24 cellular contexts compared by ENCODE assay signal in genomic region chr4:8372506-8373070, GRCh38.
"Had no signal": no experiment of that assay in that cellular context is flagged by ENCODE, and none has a peak within 500 bp of the region (broad histone marks: within the 10 kb centered on the region; RNA-seq: fewer than 3 reads in every experiment).

No MANE protein-coding gene starts in this region.

- H3K27ac ChIP-seq: brain microvascular endothelial cell, esophagus squamous epithelium, left lung, neutrophil, pancreas, thoracic aorta, VCaP had no signal

- ATAC-seq: activated naive CD8-positive, alpha-beta T cell treated with anti-CD3 and anti-CD28 coated beads, Interleukin-2, amount 50 U/mL, for 24 hours; left lung; pancreas; stimulated activated naive B cell treated with anti-CD40 and anti-IgM and Interleukin-4, amounts not matched to agents 10 μg/mL and 1 μg/mL and 100 μg/mL, for 72 hours had no signal

- H3K36me3 Mint-ChIP-seq: activated naive CD4-positive, alpha-beta T cell treated with anti-CD3 and anti-CD28 coated beads, Interleukin-2, amount 10 ng/mL, durations not matched to agents 7 days and 5 days had no signal

- H3K4me3 ChIP-seq: esophagus squamous epithelium, left lung, pancreas, thoracic aorta had no signal

- H3K27ac Mint-ChIP-seq: activated naive CD4-positive, alpha-beta T cell treated with anti-CD3 and anti-CD28 coated beads, Interleukin-2, amount 10 ng/mL, durations not matched to agents 7 days and 5 days; activated naive CD8-positive, alpha-beta T cell treated with anti-CD3 and anti-CD28 coated beads, Interleukin-2, amount 50 U/mL, for 24 hours; memory B cell; stimulated activated naive B cell treated with anti-CD40 and anti-IgM and Interleukin-4, amounts not matched to agents 10 μg/mL and 1 μg/mL and 100 μg/mL, for 72 hours had no signal

- H3K36me3 ChIP-seq: brain microvascular endothelial cell, neutrophil, pancreas had no signal

- H3K4me3 Mint-ChIP-seq: activated naive CD4-positive, alpha-beta T cell treated with anti-CD3 and anti-CD28 coated beads, Interleukin-2, amount 10 ng/mL, durations not matched to agents 7 days and 5 days; activated naive CD8-positive, alpha-beta T cell treated with anti-CD3 and anti-CD28 coated beads, Interleukin-2, amount 50 U/mL, for 24 hours; memory B cell; stimulated activated naive B cell treated with anti-CD40 and anti-IgM and Interleukin-4, amounts not matched to agents 10 μg/mL and 1 μg/mL and 100 μg/mL, for 72 hours had no signal

- H3K27me3 ChIP-seq: brain microvascular endothelial cell, esophagus squamous epithelium, left lung, neutrophil, pancreas had no signal

- H3K9me3 Mint-ChIP-seq: activated naive CD4-positive, alpha-beta T cell treated with anti-CD3 and anti-CD28 coated beads, Interleukin-2, amount 10 ng/mL, durations not matched to agents 7 days and 5 days; activated naive CD8-positive, alpha-beta T cell treated with anti-CD3 and anti-CD28 coated beads, Interleukin-2, amount 50 U/mL, for 24 hours; memory B cell; stimulated activated naive B cell treated with anti-CD40 and anti-IgM and Interleukin-4, amounts not matched to agents 10 μg/mL and 1 μg/mL and 100 μg/mL, for 72 hours had no signal

- H3K9me3 ChIP-seq: esophagus squamous epithelium, left lung, neutrophil, pancreas, thoracic aorta had no signal

- DNase-seq: activated CD4-positive, alpha-beta T cell treated with anti-CD3 and anti-CD28 coated beads, Interleukin-2, amount 50 U/mL, for 1 hour; activated CD4-positive, CD25-positive, alpha-beta regulatory T cell treated with anti-CD3 and anti-CD28 coated beads, Interleukin-2, amount 50 U/mL, for 72 hours; activated CD8-positive, alpha-beta memory T cell treated with anti-CD3 and anti-CD28 coated beads for 24 hours; activated CD8-positive, alpha-beta memory T cell treated with anti-CD3 and anti-CD28 coated beads, Interleukin-2, amount 50 U/mL, for 48 hours; activated effector memory CD4-positive, alpha-beta T cell treated with Interleukin-2 at 50 U/mL for 16 hours; activated naive CD4-positive, alpha-beta T cell treated with anti-CD3 and anti-CD28 coated beads, Interleukin-2, amount 10 ng/mL, durations not matched to agents 7 days and 5 days; activated naive CD8-positive, alpha-beta T cell treated with anti-CD3 and anti-CD28 coated beads, Interleukin-2, amount 50 U/mL, for 24 hours; activated T-cell treated with anti-CD3 and anti-CD28 coated beads, Interleukin-2, amount 50 U/mL, for 48 hours; anterior cingulate cortex; brain microvascular endothelial cell; cerebellar nuclear complex; dermis blood vessel endothelial cell; effector memory CD4-positive, alpha-beta T cell; esophagus squamous epithelium; hippocampal formation; islet precursor cell; stimulated activated naive B cell treated with anti-CD40 and anti-IgM and Interleukin-4, amounts not matched to agents 10 μg/mL and 1 μg/mL and 100 μg/mL, for 72 hours; T-helper 2 cell had no signal

- H3K4me1 ChIP-seq: esophagus squamous epithelium, left lung, pancreas had no signal

- H3K4me1 Mint-ChIP-seq: activated naive CD4-positive, alpha-beta T cell treated with anti-CD3 and anti-CD28 coated beads, Interleukin-2, amount 10 ng/mL, durations not matched to agents 7 days and 5 days; activated naive CD8-positive, alpha-beta T cell treated with anti-CD3 and anti-CD28 coated beads, Interleukin-2, amount 50 U/mL, for 24 hours; memory B cell; stimulated activated naive B cell treated with anti-CD40 and anti-IgM and Interleukin-4, amounts not matched to agents 10 μg/mL and 1 μg/mL and 100 μg/mL, for 72 hours had no signal

- H3K27me3 Mint-ChIP-seq: activated naive CD4-positive, alpha-beta T cell treated with anti-CD3 and anti-CD28 coated beads, Interleukin-2, amount 10 ng/mL, durations not matched to agents 7 days and 5 days; activated naive CD8-positive, alpha-beta T cell treated with anti-CD3 and anti-CD28 coated beads, Interleukin-2, amount 50 U/mL, for 24 hours; memory B cell; stimulated activated naive B cell treated with anti-CD40 and anti-IgM and Interleukin-4, amounts not matched to agents 10 μg/mL and 1 μg/mL and 100 μg/mL, for 72 hours had no signal
